1 cellular context compared by ENCODE assay signal in genomic region chrX:135522878-135523693, GRCh38.
A peak's percentile ranks its signal among the peaks of the same experiment; 100 is the strongest.
TF ChIP-seq lines count a peak whose summit lies in the region.

No MANE protein-coding gene starts in this region.

TF ChIP-seq in K562, 482 proteins besides CTCF, POLR2A, EP300 and RAD21 (continues in another document):
- TF ChIP-seq ZNF76 (CRISPR knock-in tag; IDR thresholded peaks at IDR 0.05; ENCODE audit: borderline replicate concordance) (no peak), CREBBP (IDR thresholded peaks at IDR 0.05; ENCODE audit: low read depth, low read length) (no peak), L3MBTL2 (IDR thresholded peaks at IDR 0.05) (peak; percentile 37; the same call in 1 of the 2 replicates), HMG20A (CRISPR knock-in tag; conservative IDR thresholded peaks at IDR 0.05) (no peak), DPF2 (IDR thresholded peaks at IDR 0.05) (no peak), HEY1 (CRISPR knock-in tag; IDR thresholded peaks at IDR 0.05; ENCODE audit: borderline replicate concordance) (no peak), NBN (IDR thresholded peaks at IDR 0.05; ENCODE audit: low read depth) (no peak), FOXA1 (IDR thresholded peaks at IDR 0.05; ENCODE audit: borderline replicate concordance) (no peak), ARID3B (CRISPR knock-in tag; IDR thresholded peaks at IDR 0.05; ENCODE audit: borderline replicate concordance) (no peak), RBFOX2 (IDR thresholded peaks at IDR 0.05; ENCODE audit: low read depth, low read length) (peak; percentile 41; the same call in 1 of the 2 replicates), ZNF124 (CRISPR knock-in tag; IDR thresholded peaks at IDR 0.05) (no peak), ZNF232 (CRISPR knock-in tag; IDR thresholded peaks at IDR 0.05) (no peak), MYBL2 (IDR thresholded peaks at IDR 0.05; ENCODE audit: low read depth) (peak; percentile 47; the same call in 1 of the 2 replicates), MYBL2 (CRISPR knock-in tag; IDR thresholded peaks at IDR 0.05; ENCODE audit: borderline replicate concordance) (no peak), PHF8 (IDR thresholded peaks at IDR 0.05; ENCODE audit: borderline replicate concordance, low read length) (0 out of 2 replicates have a peak, but pooled peaks have one; percentile 12), FOXK1 (CRISPR knock-in tag; IDR thresholded peaks at IDR 0.05; ENCODE audit: borderline replicate concordance) (no peak), XRCC3 (IDR thresholded peaks at IDR 0.05) (no peak), THAP12 (CRISPR knock-in tag; IDR thresholded peaks at IDR 0.05) (no peak), NR2C1 (IDR thresholded peaks at IDR 0.05) (no peak), NR2C1 (tag; IDR thresholded peaks at IDR 0.05) (no peak), YY1 (IDR thresholded peaks at IDR 0.05; ENCODE audit: borderline replicate concordance in 1 of 3, control insufficient read depth in 1 of 3, extremely low read depth in 1 of 3, insufficient read depth in 3 of 3, insufficient read length in 1 of 3, insufficient replicate concordance in 2 of 3, low read depth in 1 of 3, low read length in 2 of 3) (no peak), RBM22 (IDR thresholded peaks at IDR 0.05; ENCODE audit: low read depth, low read length, poor library complexity, severe bottlenecking) (no peak), MTA3 (IDR thresholded peaks at IDR 0.05; ENCODE audit: borderline replicate concordance) (no peak), AFF1 (IDR thresholded peaks at IDR 0.05; ENCODE audit: low read depth in 1 of 2, partially characterized antibody in 2 of 2) (no peak), STAT6 (CRISPR knock-in tag; IDR thresholded peaks at IDR 0.05) (no peak), ADNP (tag; IDR thresholded peaks at IDR 0.05) (no peak), TARDBP (IDR thresholded peaks at IDR 0.05) (no peak), CREB5 (CRISPR knock-in tag; IDR thresholded peaks at IDR 0.05) (no peak), LEF1 (IDR thresholded peaks at IDR 0.05) (no peak), NFATC3 (IDR thresholded peaks at IDR 0.05) (no peak), ZNF3 (CRISPR knock-in tag; IDR thresholded peaks at IDR 0.05) (no peak), ZNF766 (CRISPR knock-in tag; conservative IDR thresholded peaks at IDR 0.05) (peak; percentile 48; the same call in 1 of the 2 replicates), ZNF431 (CRISPR knock-in tag; IDR thresholded peaks at IDR 0.05) (no peak), MXI1 (IDR thresholded peaks at IDR 0.05; ENCODE audit: low read depth, low read length) (no peak), ZBTB33 (CRISPR knock-in tag; IDR thresholded peaks at IDR 0.05) (no peak), PYGO2 (tag; IDR thresholded peaks at IDR 0.05) (0 out of 2 replicates have a peak, but pooled peaks have one; percentile 1), ZNF586 (CRISPR knock-in tag; conservative IDR thresholded peaks at IDR 0.05) (no peak), BCOR (IDR thresholded peaks at IDR 0.05) (peak; percentile 54), HDGF (IDR thresholded peaks at IDR 0.05) (no peak), RBM39 (optimal IDR thresholded peaks at IDR 0.05; ENCODE audit: low read depth, low read length) (no peak), FOXM1 (IDR thresholded peaks at IDR 0.05; ENCODE audit: low read depth) (peak; percentile 60), FOXM1 (CRISPR knock-in tag; IDR thresholded peaks at IDR 0.05; ENCODE audit: low read depth) (no peak), CXXC5 (CRISPR knock-in tag; IDR thresholded peaks at IDR 0.05) (peak; percentile 49), PRMT5 (CRISPR knock-in tag; IDR thresholded peaks at IDR 0.05) (no peak), HES1 (IDR thresholded peaks at IDR 0.05; ENCODE audit: low read depth) (no peak), NFIC (IDR thresholded peaks at IDR 0.05) (no peak), CSDE1 (IDR thresholded peaks at IDR 0.05) (no peak), ETV1 (tag; conservative IDR thresholded peaks at IDR 0.05; ENCODE audit: low read depth) (peak; percentile 60), ZNF384 (IDR thresholded peaks at IDR 0.05; ENCODE audit: low read depth, low read length) (peak; percentile 50), NFRKB (IDR thresholded peaks at IDR 0.05; ENCODE audit: low read depth) (peak; percentile 66; the same call in 1 of the 2 replicates), ZNF551 (CRISPR knock-in tag; IDR thresholded peaks at IDR 0.05) (no peak), GATAD2A (IDR thresholded peaks at IDR 0.05) (no peak), ZNF121 (CRISPR knock-in tag; conservative IDR thresholded peaks at IDR 0.05) (no peak), ZNF561 (CRISPR knock-in tag; conservative IDR thresholded peaks at IDR 0.05) (no peak)
